Comparison of ENCODE assay signal across 23 cellular contexts in the genomic region with DNA sequence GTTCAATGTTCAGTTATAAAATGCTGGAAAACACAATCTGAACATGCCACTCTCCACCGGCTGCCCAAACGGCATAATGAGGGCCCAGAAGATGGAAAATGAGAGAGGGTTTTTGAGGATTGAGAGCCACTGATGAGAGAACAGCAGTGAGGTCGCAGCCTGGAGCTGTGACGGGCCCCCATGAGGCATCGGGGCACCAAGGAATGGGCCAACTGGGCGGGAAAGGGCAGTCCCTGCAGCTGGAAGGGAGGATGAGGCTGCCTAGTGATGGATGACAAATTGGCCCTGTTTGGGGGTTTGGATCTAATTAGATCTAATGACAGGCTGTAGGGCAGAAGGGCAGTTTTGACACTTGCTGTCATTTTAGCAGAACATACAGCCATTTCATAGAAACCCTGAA. TPM values are rescaled to one million over a fixed set of nuclear protein-coding genes. Genes with fewer than 3 reads are reported as not detected.
"Had no signal": no experiment of that assay in that cellular context is flagged by ENCODE, and none has a peak within 500 bp of the region (broad histone marks: within the 10 kb centered on the region; RNA-seq: fewer than 3 reads in every experiment).

No MANE protein-coding gene starts in this region.

- H3K4me3 Mint-ChIP-seq: activated naive CD8-positive, alpha-beta T cell; naive thymus-derived CD4-positive, alpha-beta T cell; neural crest cell; T-helper 17 cell had no signal

- H3K9me3 ChIP-seq: body of pancreas, tibial nerve had no signal

- DNase-seq: activated CD4-positive, alpha-beta T cell treated with anti-CD3 and anti-CD28 coated beads for 48 hours; activated CD4-positive, alpha-beta T cell treated with anti-CD3 and anti-CD28 coated beads, Interleukin-2, amount 50 U/mL, for 48 hours; activated CD8-positive, alpha-beta memory T cell treated with anti-CD3 and anti-CD28 coated beads for 24 hours; activated effector memory CD4-positive, alpha-beta T cell treated with Interleukin-2 at 50 U/mL for 16 hours; activated naive CD4-positive, alpha-beta T cell treated with Interleukin-2 at 50 U/mL for 16 hours; body of pancreas; cortex of kidney; left cardiac atrium; left ventricle myocardium superior; naive thymus-derived CD4-positive, alpha-beta T cell; right cardiac atrium; stimulated activated CD4-positive, alpha-beta T cell treated with anti-CD3 and anti-CD28 coated beads, Interleukin-2, amount 100 ng/mL, for 48 hours; stimulated activated naive CD4-positive, alpha-beta T cell treated with Interleukin-2 at 50 U/mL for 16 hours; T-helper 17 cell; T1000; WERI-Rb-1 had no signal

- H3K4me1 ChIP-seq: body of pancreas, tibial nerve had no signal

- H3K36me3 ChIP-seq: tibial nerve, WERI-Rb-1 had no signal

- FAIRE-seq: frontal cortex, keratinocyte had no signal

- H3K27me3 ChIP-seq: body of pancreas, tibial nerve had no signal

- H3K27me3 Mint-ChIP-seq: T-helper 17 cell had no signal

- H3K27ac ChIP-seq: body of pancreas, tibial nerve, WERI-Rb-1 had no signal

- H3K4me1 Mint-ChIP-seq: naive thymus-derived CD4-positive, alpha-beta T cell; T-helper 17 cell had no signal

- H3K36me3 Mint-ChIP-seq: activated naive CD8-positive, alpha-beta T cell; naive thymus-derived CD4-positive, alpha-beta T cell had no signal

- H3K4me3 ChIP-seq: body of pancreas, tibial nerve had no signal

- H3K27ac Mint-ChIP-seq: activated naive CD8-positive, alpha-beta T cell; naive thymus-derived CD4-positive, alpha-beta T cell; T-helper 17 cell had no signal

RNA-seq across cellular contexts. Expression of a gene that starts 39.1 kb away (rescaled TPM):
- total RNA-seq: body of pancreas; esophagus mucosa; lung microvascular endothelial cell; naive thymus-derived CD4-positive, alpha-beta T cell; neural crest cell; T-helper 17 cell had no signal
- polyA plus RNA-seq: keratinocyte; naive thymus-derived CD4-positive, alpha-beta T cell had no signal
